ENCODE assay signal across 22 cellular contexts in the genomic region with DNA sequence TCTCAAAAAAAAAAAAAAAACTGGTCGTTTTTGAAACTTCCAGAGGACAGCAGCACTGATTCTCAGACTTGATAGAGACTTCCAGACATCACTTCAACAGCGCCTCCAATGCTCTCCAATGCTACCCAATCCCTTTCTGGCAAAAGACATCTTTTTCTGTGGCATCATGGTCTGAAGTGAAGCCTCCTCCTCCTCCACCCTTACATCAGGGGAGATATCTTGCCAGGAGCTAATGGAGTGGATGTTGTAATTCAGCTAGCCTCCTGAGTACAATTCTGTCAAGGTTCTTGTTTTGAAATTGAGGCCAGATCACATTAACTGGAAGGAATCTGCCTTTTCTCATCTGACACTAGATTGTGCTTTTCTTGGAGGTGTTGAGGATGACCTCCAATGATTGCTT. TPM values are rescaled to one million over a fixed set of nuclear protein-coding genes. Genes with fewer than 3 reads are reported as not detected.
DNase-seq lines count a peak whose midpoint lies in the region; ATAC-seq and TF ChIP-seq lines count a peak whose summit lies in the region.
"Had no signal": no experiment of that assay in that cellular context is flagged by ENCODE, and none has a peak within 500 bp of the region (broad histone marks: within the 10 kb centered on the region; RNA-seq: fewer than 3 reads in every experiment).

No MANE protein-coding gene starts in this region.

- H3K9me3 ChIP-seq in gastroesophageal sphincter, result peaks cover 0 to 10% (median 0%) of the 10 kb centered on the region in 3 donors
- no peaks in the 10 kb centered on the region for H3K9me3 ChIP-seq in upper lobe of right lung
- no peaks in the 10 kb centered on the region for H3K9me3 ChIP-seq in colonic mucosa

- intact Hi-C loops in upper lobe of right lung (cut with DNase I), result no loop called here
- intact Hi-C loops in colonic mucosa (cut with DNase I), result no loop called here

- 62 to 100% methylated on average over 1 to 2 of the region's 2 CpGs for WGBS in gastroesophageal sphincter (ENCODE audit: low coverage in 1 of 2), 2 donors

- H3K36me3 Mint-ChIP-seq in activated naive CD8-positive, alpha-beta T cell treated with anti-CD3 and anti-CD28 coated beads, Interleukin-2, amount 50 U/mL, for 24 hours (ENCODE audit: low read depth), result peaks cover 11% of the 10 kb centered on the region
- H3K36me3 Mint-ChIP-seq in activated naive CD8-positive, alpha-beta T cell treated with anti-CD3 and anti-CD28 coated beads for 36 hours, result peaks cover 5% of the 10 kb centered on the region

- DNase-seq in activated naive CD8-positive, alpha-beta T cell treated with anti-CD3 and anti-CD28 coated beads, Interleukin-2, amount 50 U/mL, for 24 hours, result no peak
- DNase-seq in activated naive CD8-positive, alpha-beta T cell treated with anti-CD3 and anti-CD28 coated beads for 36 hours, result no peak
- peak; percentile 24 for DNase-seq in choroid plexus epithelial cell (ENCODE audit: low read depth)
- peak; percentile 15 for DNase-seq in upper lobe of right lung
- DNase-seq in colonic mucosa, result no peak
- no peak for DNase-seq in stimulated activated CD4-positive, alpha-beta T cell treated with anti-CD3 and anti-CD28 coated beads, Interleukin-15, amount 100 ng/mL, for 24 hours
- DNase-seq: CD8-positive, alpha-beta memory T cell; DMS53; EL; KG1; NCI-H1105 treated with DMSO at 0.1 percent for 48 hours; NCI-H1694; NCI-H2081 treated with DMSO at 0.1 percent for 48 hours; NCI-H82; SHP77 had no signal

- ATAC-seq in activated naive CD8-positive, alpha-beta T cell treated with anti-CD3 and anti-CD28 coated beads, Interleukin-2, amount 50 U/mL, for 24 hours, result no peak
- ATAC-seq in gastroesophageal sphincter, result peak; percentile 73
- peak; percentile 17 for ATAC-seq in upper lobe of right lung
- ATAC-seq in HG02973 (IDR thresholded peaks at IDR 0.05; ENCODE audit: unreplicated experiment), result no peak
- ATAC-seq: GM12878, GM23338 had no signal

- H3K27ac ChIP-seq in gastroesophageal sphincter, result no peak overlapping the region
- no peak overlapping the region for H3K27ac ChIP-seq in upper lobe of right lung
- no peak overlapping the region for H3K27ac ChIP-seq in colonic mucosa

- peaks cover 45% of the 10 kb centered on the region for H3K4me1 Mint-ChIP-seq in activated naive CD8-positive, alpha-beta T cell treated with anti-CD3 and anti-CD28 coated beads, Interleukin-2, amount 50 U/mL, for 24 hours
- H3K4me1 Mint-ChIP-seq in activated naive CD8-positive, alpha-beta T cell treated with anti-CD3 and anti-CD28 coated beads for 36 hours, result peaks cover 24% of the 10 kb centered on the region

- no peak overlapping the region for H3K9ac ChIP-seq in colonic mucosa (ENCODE audit: low read depth in 2 of 2, low read length in 2 of 2)

- peaks cover 15% of the 10 kb centered on the region for H3K9me3 Mint-ChIP-seq in activated naive CD8-positive, alpha-beta T cell treated with anti-CD3 and anti-CD28 coated beads, Interleukin-2, amount 50 U/mL, for 24 hours
- H3K9me3 Mint-ChIP-seq in activated naive CD8-positive, alpha-beta T cell treated with anti-CD3 and anti-CD28 coated beads for 36 hours, result peaks cover 9% of the 10 kb centered on the region

- no peak for TF ChIP-seq POLR2A in gastroesophageal sphincter (IDR thresholded peaks at IDR 0.05)

- H3K27me3 ChIP-seq in gastroesophageal sphincter (peaks cover 14% of the 10 kb centered on the region), upper lobe of right lung (no peaks in the 10 kb centered on the region), colonic mucosa (no peaks in the 10 kb centered on the region)

- peak overlapping the region; percentile 6 for H3K27ac Mint-ChIP-seq in activated naive CD8-positive, alpha-beta T cell treated with anti-CD3 and anti-CD28 coated beads, Interleukin-2, amount 50 U/mL, for 24 hours
- H3K27ac Mint-ChIP-seq in activated naive CD8-positive, alpha-beta T cell treated with anti-CD3 and anti-CD28 coated beads for 36 hours, result no peak overlapping the region
- H3K27ac Mint-ChIP-seq: GM23338 had no signal

- H3K4me3 Mint-ChIP-seq in activated naive CD8-positive, alpha-beta T cell treated with anti-CD3 and anti-CD28 coated beads, Interleukin-2, amount 50 U/mL, for 24 hours, result no peak overlapping the region
- no peak overlapping the region for H3K4me3 Mint-ChIP-seq in activated naive CD8-positive, alpha-beta T cell treated with anti-CD3 and anti-CD28 coated beads for 36 hours
- H3K4me3 Mint-ChIP-seq: CD8-positive, alpha-beta memory T cell; GM23338 had no signal

- H3K27me3 Mint-ChIP-seq in activated naive CD8-positive, alpha-beta T cell treated with anti-CD3 and anti-CD28 coated beads, Interleukin-2, amount 50 U/mL, for 24 hours, result no peaks in the 10 kb centered on the region
- H3K27me3 Mint-ChIP-seq in activated naive CD8-positive, alpha-beta T cell treated with anti-CD3 and anti-CD28 coated beads for 36 hours, result no peaks in the 10 kb centered on the region

- H3K36me3 ChIP-seq in gastroesophageal sphincter, result no peaks in the 10 kb centered on the region
- H3K36me3 ChIP-seq in upper lobe of right lung, result no peaks in the 10 kb centered on the region
- no peaks in the 10 kb centered on the region for H3K36me3 ChIP-seq in colonic mucosa

- TF ChIP-seq EP300 in gastroesophageal sphincter (IDR thresholded peaks at IDR 0.05), result no peak

- H3K4me3 ChIP-seq in choroid plexus epithelial cell (ENCODE audit: low read depth, low read length) (no peak overlapping the region), gastroesophageal sphincter (no peak overlapping the region), upper lobe of right lung (no peak overlapping the region), colonic mucosa (no peak overlapping the region)
- H3K4me3 ChIP-seq: GM12878, GM23338 had no signal

- TF ChIP-seq CTCF in choroid plexus epithelial cell (conservative IDR thresholded peaks at IDR 0.05; ENCODE audit: low read depth, low read length) (no peak), gastroesophageal sphincter (IDR thresholded peaks at IDR 0.05) (no peak), upper lobe of right lung (IDR thresholded peaks at IDR 0.05) (no peak), colonic mucosa (IDR thresholded peaks at IDR 0.05) (no peak)

- no peaks in the 10 kb centered on the region for H3K4me1 ChIP-seq in gastroesophageal sphincter
- H3K4me1 ChIP-seq in upper lobe of right lung, result no peaks in the 10 kb centered on the region
- H3K4me1 ChIP-seq in colonic mucosa, result no peaks in the 10 kb centered on the region

RNA-seq across cellular contexts. Expression of gene FXYD5, which starts 24.2 kb away (rescaled TPM):
- 100 to 1,000 TPM; 272 to 275 TPM for total RNA-seq in activated naive CD8-positive, alpha-beta T cell treated with anti-CD3 and anti-CD28 coated beads for 36 hours
- total RNA-seq in gastroesophageal sphincter, result 10 to 100 TPM; 18.8 to 42.5 (median 33.0) TPM
- 124 TPM for total RNA-seq in upper lobe of right lung
- 10 to 100 TPM; 20.3 to 23.6 TPM for total RNA-seq in colonic mucosa

RNA-seq across cellular contexts. Expression of gene FXYD7, which starts 35.6 kb away (rescaled TPM):
- under 1 TPM; 0.54 to 0.62 TPM for total RNA-seq in activated naive CD8-positive, alpha-beta T cell treated with anti-CD3 and anti-CD28 coated beads for 36 hours
- total RNA-seq in gastroesophageal sphincter (not detected), upper lobe of right lung (0.61 TPM), colonic mucosa (under 1 TPM; 0.47 to 0.61 TPM)
- total RNA-seq: HT-29, NCI-H460, RPMI7951 had no signal

RNA-seq across cellular contexts. Expression of gene FXYD1, which starts 40.1 kb away (rescaled TPM):
- total RNA-seq in activated naive CD8-positive, alpha-beta T cell treated with anti-CD3 and anti-CD28 coated beads for 36 hours, result 1 to 10 TPM; 1.1 TPM
- 100 to 1,000 TPM in 1 of 4 donors, 10 to 100 TPM in 3; 42.8 to 140 (median 52.7) TPM for total RNA-seq in gastroesophageal sphincter
- total RNA-seq in upper lobe of right lung, result 67.6 TPM
- total RNA-seq in colonic mucosa, result 10 to 100 TPM in 1 of 2 donors, 1 to 10 TPM in 1; 8.8 to 15.1 TPM
- total RNA-seq: CD8-positive, alpha-beta memory T cell; HT-29; NCI-H460; RPMI7951 had no signal

RNA-seq across cellular contexts. Expression of gene LGI4, which starts 43.8 kb away (rescaled TPM):
- total RNA-seq in activated naive CD8-positive, alpha-beta T cell treated with anti-CD3 and anti-CD28 coated beads for 36 hours, result not detected
- total RNA-seq in gastroesophageal sphincter, result 10 to 100 TPM; 24.8 to 47.9 (median 36.2) TPM
- total RNA-seq in upper lobe of right lung, result 6.7 TPM
- 10 to 100 TPM in 1 of 2 donors, 1 to 10 TPM in 1; 5.8 to 10.2 TPM for total RNA-seq in colonic mucosa
- total RNA-seq: GM12878, HT-29 had no signal

RNA-seq across cellular contexts. Expression of gene FAM187B, which starts 49.8 kb away (rescaled TPM):
- not detected for total RNA-seq in activated naive CD8-positive, alpha-beta T cell treated with anti-CD3 and anti-CD28 coated beads for 36 hours
- total RNA-seq in gastroesophageal sphincter, result not detected
- total RNA-seq in upper lobe of right lung, result not detected
- total RNA-seq in colonic mucosa, result not detected
- total RNA-seq: CD8-positive, alpha-beta memory T cell; GM12878; GM23338; HT-29; NCI-H460; RPMI7951 had no signal

Comparison
In these comparisons a context has a peak if more than half of its experiments do, and no peak if none do; other contexts are left out.
1. ATAC-seq: peak in gastroesophageal sphincter (single experiment) and upper lobe of right lung (single experiment); none in activated naive CD8-positive, alpha-beta T cell treated with anti-CD3 and anti-CD28 coated beads, Interleukin-2, amount 50 U/mL, for 24 hours (single experiment) and HG02973 (single experiment).
2. DNase-seq: peak in choroid plexus epithelial cell (single experiment) and upper lobe of right lung (single experiment); none in activated naive CD8-positive, alpha-beta T cell treated with anti-CD3 and anti-CD28 coated beads, Interleukin-2, amount 50 U/mL, for 24 hours (single experiment), activated naive CD8-positive, alpha-beta T cell treated with anti-CD3 and anti-CD28 coated beads for 36 hours (single experiment), colonic mucosa (single experiment) and stimulated activated CD4-positive, alpha-beta T cell treated with anti-CD3 and anti-CD28 coated beads, Interleukin-15, amount 100 ng/mL, for 24 hours (single experiment).
3. RNA of gene FXYD1, which starts 40.1 kb away (total RNA-seq): 67.6 TPM in upper lobe of right lung (single experiment), 42.8 to 140 TPM in gastroesophageal sphincter and 8.8 to 15.1 TPM in colonic mucosa; 1.1 TPM in activated naive CD8-positive, alpha-beta T cell treated with anti-CD3 and anti-CD28 coated beads for 36 hours; every median in the first group is over 4 times any median in the second.